ENCODE assay signal across 23 cellular contexts in the genomic region with DNA sequence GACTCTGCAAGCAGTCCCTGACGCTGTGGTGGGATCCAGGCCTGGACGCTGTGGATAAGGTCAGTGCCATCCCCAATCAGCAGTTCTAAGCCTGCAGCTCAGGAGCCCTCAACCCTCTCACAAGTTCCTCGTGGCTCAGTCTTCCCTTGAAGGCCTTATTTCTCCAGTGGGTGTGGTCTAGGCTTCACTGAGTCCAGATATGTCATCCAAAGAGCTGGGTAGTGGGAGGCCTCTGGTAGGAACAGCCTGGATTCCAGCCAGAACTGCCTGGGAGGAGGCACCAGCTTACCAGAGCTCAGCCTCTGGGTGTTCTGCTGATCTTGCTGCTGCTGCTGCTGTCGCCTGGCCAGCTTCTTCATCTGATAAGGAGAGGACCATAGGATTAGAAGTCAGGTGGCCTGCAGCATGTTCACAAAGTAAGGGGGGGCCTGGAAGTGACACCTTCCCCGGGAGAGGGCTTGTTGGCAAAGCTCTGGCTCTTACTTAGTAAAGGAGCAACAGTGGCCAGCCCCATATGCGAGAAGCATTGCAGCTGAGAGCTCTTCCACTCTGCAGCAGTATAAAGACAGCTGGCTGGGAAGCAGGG.
"Had no signal": no experiment of that assay in that cellular context is flagged by ENCODE, and none has a peak within 500 bp of the region (broad histone marks: within the 10 kb centered on the region; RNA-seq: fewer than 3 reads in every experiment).

No MANE protein-coding gene starts in this region.

- H3K4me1 Mint-ChIP-seq: activated CD4-positive, alpha-beta memory T cell treated with anti-CD3 and anti-CD28 coated beads, Interleukin-2, amount 10 ng/mL, durations not matched to agents 7 days and 5 days; activated CD4-positive, alpha-beta T cell treated with anti-CD3 and anti-CD28 coated beads, Interleukin-2, amount 10 ng/mL, durations not matched to agents 24 days and 14 days; activated naive CD8-positive, alpha-beta T cell treated with anti-CD3 and anti-CD28 coated beads, Interleukin-2, amount 10 ng/mL, durations not matched to agents 7 days and 5 days; memory B cell had no signal

- H3K27me3 Mint-ChIP-seq: activated CD4-positive, alpha-beta memory T cell treated with anti-CD3 and anti-CD28 coated beads, Interleukin-2, amount 10 ng/mL, durations not matched to agents 7 days and 5 days; activated CD4-positive, alpha-beta T cell treated with anti-CD3 and anti-CD28 coated beads, Interleukin-2, amount 10 ng/mL, durations not matched to agents 24 days and 14 days; natural killer cell treated with Interleukin-12 subunit alpha and Interleukin-12 subunit beta and Interleukin-15 and Interleukin-18, amount 100 ng/mL, for 72 hours; stimulated activated naive CD8-positive, alpha-beta T cell treated with anti-CD3 and anti-CD28 coated beads, Interleukin-15, Interleukin-2, amounts not matched to agents 100 ng/mL and 50 ng/mL, for 24 hours had no signal

- FAIRE-seq: bronchial epithelial cell, pancreas had no signal

- H3K27ac ChIP-seq: coronary artery, esophagus squamous epithelium, gastrocnemius medialis, neutrophil, pancreas, psoas muscle, right atrium auricular region, thyroid gland had no signal

- H3K4me3 ChIP-seq: coronary artery, esophagus squamous epithelium, gastrocnemius medialis, pancreas, psoas muscle, right atrium auricular region, thyroid gland had no signal

- H3K36me3 Mint-ChIP-seq: activated naive CD8-positive, alpha-beta T cell treated with anti-CD3 and anti-CD28 coated beads, Interleukin-2, amount 10 ng/mL, durations not matched to agents 7 days and 5 days; memory B cell; natural killer cell treated with Interleukin-12 subunit alpha and Interleukin-12 subunit beta and Interleukin-15 and Interleukin-18, amount 100 ng/mL, for 72 hours had no signal

- H3K9me3 ChIP-seq: esophagus squamous epithelium, gastrocnemius medialis, neutrophil, pancreas, psoas muscle, right atrium auricular region, thyroid gland had no signal

- H3K27me3 ChIP-seq: gastrocnemius medialis, neutrophil, pancreas, right atrium auricular region, thyroid gland had no signal

- H3K27ac Mint-ChIP-seq: activated CD4-positive, alpha-beta memory T cell treated with anti-CD3 and anti-CD28 coated beads, Interleukin-2, amount 10 ng/mL, durations not matched to agents 7 days and 5 days; activated CD4-positive, alpha-beta T cell treated with anti-CD3 and anti-CD28 coated beads, Interleukin-2, amount 10 ng/mL, durations not matched to agents 24 days and 14 days; activated naive CD4-positive, alpha-beta T cell treated with anti-CD3 and anti-CD28 coated beads for 36 hours; activated naive CD8-positive, alpha-beta T cell treated with anti-CD3 and anti-CD28 coated beads, Interleukin-2, amount 10 ng/mL, durations not matched to agents 7 days and 5 days; activated T-cell treated with anti-CD3 and anti-CD28 coated beads, Interleukin-2, amount 50 U/mL, for 72 hours; memory B cell; natural killer cell treated with Interleukin-12 subunit alpha and Interleukin-12 subunit beta and Interleukin-15 and Interleukin-18, amount 100 ng/mL, for 72 hours; stimulated activated naive CD8-positive, alpha-beta T cell treated with anti-CD3 and anti-CD28 coated beads, Interleukin-15, Interleukin-2, amounts not matched to agents 100 ng/mL and 50 ng/mL, for 24 hours had no signal

- DNase-seq: activated CD4-positive, alpha-beta memory T cell treated with anti-CD3 and anti-CD28 coated beads, Interleukin-2, amount 10 ng/mL, durations not matched to agents 7 days and 5 days; activated CD4-positive, alpha-beta T cell treated with anti-CD3 and anti-CD28 coated beads, Interleukin-2, amount 10 ng/mL, durations not matched to agents 24 days and 14 days; activated effector memory CD4-positive, alpha-beta T cell treated with Interleukin-2 at 50 U/mL for 16 hours; activated naive CD4-positive, alpha-beta T cell treated with anti-CD3 and anti-CD28 coated beads for 36 hours; activated naive CD8-positive, alpha-beta T cell treated with anti-CD3 and anti-CD28 coated beads, Interleukin-2, amount 10 ng/mL, durations not matched to agents 7 days and 5 days; activated T-cell treated with anti-CD3 and anti-CD28 coated beads, Interleukin-2, amount 50 U/mL, for 72 hours; amniotic stem cell; esophagus squamous epithelium; gastrocnemius medialis; hypothalamus; pancreas; psoas muscle; stimulated activated CD4-positive, alpha-beta T cell treated with anti-CD3 and anti-CD28 coated beads, Interleukin-12 subunit alpha, Interleukin-12 subunit beta, amount 100 ng/mL, for 4 hours; substantia nigra; thyroid gland had no signal

- H3K4me3 Mint-ChIP-seq: activated CD4-positive, alpha-beta memory T cell treated with anti-CD3 and anti-CD28 coated beads, Interleukin-2, amount 10 ng/mL, durations not matched to agents 7 days and 5 days; activated CD4-positive, alpha-beta T cell treated with anti-CD3 and anti-CD28 coated beads, Interleukin-2, amount 10 ng/mL, durations not matched to agents 24 days and 14 days; activated naive CD4-positive, alpha-beta T cell treated with anti-CD3 and anti-CD28 coated beads for 36 hours; activated naive CD8-positive, alpha-beta T cell treated with anti-CD3 and anti-CD28 coated beads, Interleukin-2, amount 10 ng/mL, durations not matched to agents 7 days and 5 days; activated T-cell treated with anti-CD3 and anti-CD28 coated beads, Interleukin-2, amount 50 U/mL, for 72 hours; memory B cell; natural killer cell treated with Interleukin-12 subunit alpha and Interleukin-12 subunit beta and Interleukin-15 and Interleukin-18, amount 100 ng/mL, for 72 hours; stimulated activated naive CD8-positive, alpha-beta T cell treated with anti-CD3 and anti-CD28 coated beads, Interleukin-15, Interleukin-2, amounts not matched to agents 100 ng/mL and 50 ng/mL, for 24 hours had no signal

- H3K4me1 ChIP-seq: esophagus squamous epithelium, gastrocnemius medialis, pancreas, psoas muscle, right atrium auricular region, thyroid gland had no signal

- H3K36me3 ChIP-seq: esophagus squamous epithelium, gastrocnemius medialis, neutrophil, pancreas, right atrium auricular region, thyroid gland had no signal

- ATAC-seq: activated CD4-positive, CD25-positive, alpha-beta regulatory T cell treated with anti-CD3 and anti-CD28 coated beads, Interleukin-2, amount 50 U/mL, for 24 hours; activated T-cell treated with anti-CD3 and anti-CD28 coated beads, Interleukin-2, amount 50 U/mL, for 72 hours; gastrocnemius medialis; pancreas; psoas muscle had no signal

- H3K9me3 Mint-ChIP-seq: activated CD4-positive, alpha-beta memory T cell treated with anti-CD3 and anti-CD28 coated beads, Interleukin-2, amount 10 ng/mL, durations not matched to agents 7 days and 5 days; activated CD4-positive, alpha-beta T cell treated with anti-CD3 and anti-CD28 coated beads, Interleukin-2, amount 10 ng/mL, durations not matched to agents 24 days and 14 days; activated naive CD4-positive, alpha-beta T cell treated with anti-CD3 and anti-CD28 coated beads for 36 hours; activated naive CD8-positive, alpha-beta T cell treated with anti-CD3 and anti-CD28 coated beads, Interleukin-2, amount 10 ng/mL, durations not matched to agents 7 days and 5 days; activated T-cell treated with anti-CD3 and anti-CD28 coated beads, Interleukin-2, amount 50 U/mL, for 72 hours; natural killer cell treated with Interleukin-12 subunit alpha and Interleukin-12 subunit beta and Interleukin-15 and Interleukin-18, amount 100 ng/mL, for 72 hours; stimulated activated naive CD8-positive, alpha-beta T cell treated with anti-CD3 and anti-CD28 coated beads, Interleukin-15, Interleukin-2, amounts not matched to agents 100 ng/mL and 50 ng/mL, for 24 hours had no signal
